ENCODE assay signal across 31 cellular contexts in genomic region chr20:56207656-56208055, GRCh38. TPM values are rescaled to one million over a fixed set of nuclear protein-coding genes. Genes with fewer than 3 reads are reported as not detected.
"Had no signal": no experiment of that assay in that cellular context is flagged by ENCODE, and none has a peak within 500 bp of the region (broad histone marks: within the 10 kb centered on the region; RNA-seq: fewer than 3 reads in every experiment).

No MANE protein-coding gene starts in this region.

- H3K36me3 ChIP-seq: left ventricle myocardium inferior, pancreas, prostate gland, spleen, suprapubic skin, thoracic aorta, tibial artery, uterus had no signal

- ATAC-seq: naive thymus-derived CD8-positive, alpha-beta T cell; pancreas; right cardiac atrium; sciatic nerve; stimulated activated effector memory CD8-positive, alpha-beta T cell treated with anti-CD3 and anti-CD28 coated beads, Interleukin-12 subunit alpha, Interleukin-12 subunit beta, amount 100 ng/mL, for 72 hours had no signal

- H2AFZ ChIP-seq: hepatocyte had no signal

- H3K27me3 Mint-ChIP-seq: memory B cell had no signal

- H3K27me3 ChIP-seq: hepatocyte, pancreas, suprapubic skin, tibial artery, uterus had no signal

- H3K4me1 ChIP-seq: left ventricle myocardium inferior, pancreas, prostate gland, spleen, tibial artery, uterus had no signal

- H3K4me3 Mint-ChIP-seq: memory B cell; naive thymus-derived CD8-positive, alpha-beta T cell; nephron; neural crest cell; stimulated activated effector memory CD8-positive, alpha-beta T cell treated with anti-CD3 and anti-CD28 coated beads, Interleukin-12 subunit alpha, Interleukin-12 subunit beta, amount 100 ng/mL, for 72 hours; stimulated activated naive CD8-positive, alpha-beta T cell treated with anti-CD3 and anti-CD28 coated beads, Interleukin-15, Interleukin-2, amounts not matched to agents 100 ng/mL and 50 ng/mL, for 24 hours had no signal

- H3K27ac Mint-ChIP-seq: memory B cell; naive thymus-derived CD8-positive, alpha-beta T cell; nephron; stimulated activated effector memory CD8-positive, alpha-beta T cell treated with anti-CD3 and anti-CD28 coated beads, Interleukin-12 subunit alpha, Interleukin-12 subunit beta, amount 100 ng/mL, for 72 hours; stimulated activated naive CD8-positive, alpha-beta T cell treated with anti-CD3 and anti-CD28 coated beads, Interleukin-15, Interleukin-2, amounts not matched to agents 100 ng/mL and 50 ng/mL, for 24 hours had no signal

- H3K9me3 Mint-ChIP-seq: naive thymus-derived CD8-positive, alpha-beta T cell; stimulated activated effector memory CD8-positive, alpha-beta T cell treated with anti-CD3 and anti-CD28 coated beads, Interleukin-12 subunit alpha, Interleukin-12 subunit beta, amount 100 ng/mL, for 72 hours; stimulated activated naive CD8-positive, alpha-beta T cell treated with anti-CD3 and anti-CD28 coated beads, Interleukin-15, Interleukin-2, amounts not matched to agents 100 ng/mL and 50 ng/mL, for 24 hours had no signal

- H3K79me2 ChIP-seq: hepatocyte had no signal

- DNase-seq: islet precursor cell; left ventricle myocardium inferior; naive thymus-derived CD8-positive, alpha-beta T cell; nucleus accumbens; pancreas; posterior cingulate gyrus; retina; right cardiac atrium; small intestine; spleen; stimulated activated CD4-positive, alpha-beta T cell treated with anti-CD3 and anti-CD28 coated beads, Interleukin-4, amount 100 ng/mL, for 24 hours; stimulated activated naive CD4-positive, alpha-beta T cell; tibial artery; uterus had no signal

- H3K9me3 ChIP-seq: left ventricle myocardium inferior, pancreas, prostate gland, spleen, suprapubic skin, thoracic aorta, tibial artery, uterus had no signal

- H3K27ac ChIP-seq: hepatocyte, left ventricle myocardium inferior, pancreas, prostate gland, spleen, suprapubic skin, thoracic aorta, tibial artery, uterus had no signal

- H3K4me2 ChIP-seq: hepatocyte had no signal

- H3K4me1 Mint-ChIP-seq: memory B cell; nephron; neural crest cell; stimulated activated effector memory CD8-positive, alpha-beta T cell treated with anti-CD3 and anti-CD28 coated beads, Interleukin-12 subunit alpha, Interleukin-12 subunit beta, amount 100 ng/mL, for 72 hours had no signal

- H3K36me3 Mint-ChIP-seq: memory B cell; naive thymus-derived CD8-positive, alpha-beta T cell; stimulated activated effector memory CD8-positive, alpha-beta T cell treated with anti-CD3 and anti-CD28 coated beads, Interleukin-12 subunit alpha, Interleukin-12 subunit beta, amount 100 ng/mL, for 72 hours had no signal

- H3K4me3 ChIP-seq: hepatocyte, left ventricle myocardium inferior, lung, pancreas, prostate gland, spleen, suprapubic skin, thoracic aorta, tibial artery, uterus had no signal

RNA-seq across cellular contexts. Expression of gene MC3R, which starts 40.9 kb away (rescaled TPM):
- total RNA-seq: hepatocyte; kidney epithelial cell; left ventricle myocardium inferior; lower leg skin; lung; mucosa of gallbladder; naive thymus-derived CD8-positive, alpha-beta T cell; neural crest cell; osteoblast; pancreas; prostate gland; right cardiac atrium; sciatic nerve; spleen; subcutaneous adipose tissue; suprapubic skin; thoracic aorta; ureter; uterus had no signal
- polyA plus RNA-seq: lung; naive thymus-derived CD8-positive, alpha-beta T cell; pancreas; right cardiac atrium; small intestine; spleen had no signal
